Comparison of ENCODE assay signal across 10 cellular contexts in genomic region chr1:94527447-94528031, GRCh38. TPM values are rescaled to one million over a fixed set of nuclear protein-coding genes. Genes with fewer than 3 reads are reported as not detected.
DNase-seq lines count a peak whose midpoint lies in the region; ATAC-seq and TF ChIP-seq lines count a peak whose summit lies in the region.
"Had no signal": no experiment of that assay in that cellular context is flagged by ENCODE, and none has a peak within 500 bp of the region (broad histone marks: within the 10 kb centered on the region; RNA-seq: fewer than 3 reads in every experiment).

No MANE protein-coding gene starts in this region.

- H3K27ac ChIP-seq in mesenchymal stem cell (ENCODE audit: low read length, poor library complexity, severe bottlenecking) (no peak overlapping the region), gastrocnemius medialis (no peak overlapping the region)

- H3K4ac ChIP-seq in mesenchymal stem cell (ENCODE audit: low read depth in 1 of 2, low read length in 2 of 2), result no peak overlapping the region

- no peak overlapping the region for H3K9ac ChIP-seq in mesenchymal stem cell (ENCODE audit: low read length)

- intact Hi-C loops in gastrocnemius medialis (cut with DNase I; ENCODE audit: low total_unique reads), result no loop called here

- no peak overlapping the region for H2AFZ ChIP-seq in mesenchymal stem cell (ENCODE audit: low read depth, low read length)

- H3K36me3 ChIP-seq in mesenchymal stem cell (ENCODE audit: control insufficient read depth in 1 of 2, insufficient read depth in 2 of 2, low read depth in 1 of 2, low read length in 2 of 2) (peaks cover 5 to 24% of the 10 kb centered on the region in 2 experiments), gastrocnemius medialis (no peaks in the 10 kb centered on the region)

- H3K14ac ChIP-seq in mesenchymal stem cell (ENCODE audit: low read length in 2 of 2), result no peak overlapping the region

- no peaks in the 10 kb centered on the region for H3K9me3 ChIP-seq in mesenchymal stem cell (ENCODE audit: control insufficient read depth, low read length)
- H3K9me3 ChIP-seq in gastrocnemius medialis, result no peaks in the 10 kb centered on the region
- H3K9me3 ChIP-seq: adrenal gland had no signal

- TF ChIP-seq POLR2A in gastrocnemius medialis (IDR thresholded peaks at IDR 0.05), result no peak

- H3K4me3 ChIP-seq in mesenchymal stem cell (ENCODE audit: insufficient read depth in 1 of 2, low read depth in 1 of 2, low read length in 2 of 2) (no peak overlapping the region), gastrocnemius medialis (no peak overlapping the region)
- H3K4me3 ChIP-seq: adrenal gland had no signal

- in situ Hi-C loops in G401 (cut with HindIII; ENCODE audit: low sequenced_read_pairs) (no loop called here), gastrocnemius medialis (cut with MboI; ENCODE audit: low sequenced_read_pairs in 4 of 4) (loop anchor here in 2 of 4 donors (10.0 kb wide), 1 partner anchor 277 kb away; no protein-coding TSS in a partner anchor)

- peak; percentile 55 for DNase-seq in G401 (ENCODE audit: low spot score)
- peak; percentile 53 for DNase-seq in NCI-H146 treated with DMSO at 0.1 percent for 48 hours (lab: John Stamatoyannopoulos, UW; ENCODE audit: unreplicated experiment)
- DNase-seq in cerebellum (ENCODE audit: low spot score), result peak; percentile 17
- DNase-seq in mesenchymal stem cell, result peak; percentile 81
- DNase-seq in gastrocnemius medialis, result no peak
- DNase-seq in activated CD8-positive, alpha-beta memory T cell treated with anti-CD3 and anti-CD28 coated beads, Interleukin-2, amount 50 U/mL, for 4 hours, result no peak
- no peak for DNase-seq in SW 1271 (lab: John Stamatoyannopoulos, UW)
- DNase-seq: adrenal gland, T-helper 9 cell had no signal

- H2BK12ac ChIP-seq in mesenchymal stem cell (ENCODE audit: low read length in 2 of 2), result no peak overlapping the region

- H4K8ac ChIP-seq in mesenchymal stem cell (ENCODE audit: low read length), result no peak overlapping the region

- H3K27me3 ChIP-seq in mesenchymal stem cell (ENCODE audit: control insufficient read depth in 1 of 2, insufficient read depth in 1 of 2, low read length in 2 of 2) (no peaks in the 10 kb centered on the region), gastrocnemius medialis (no peaks in the 10 kb centered on the region)
- H3K27me3 ChIP-seq: adrenal gland had no signal

- H2BK120ac ChIP-seq in mesenchymal stem cell (ENCODE audit: low read depth, low read length), result no peak overlapping the region

- TF ChIP-seq CTCF in gastrocnemius medialis (IDR thresholded peaks at IDR 0.05 in 4 of 5, conservative IDR thresholded peaks at IDR 0.05 in 1 of 5), result no peak

- H3K79me1 ChIP-seq in mesenchymal stem cell (replicated peaks; ENCODE audit: low read length, poor library complexity, severe bottlenecking), result no peaks in the 10 kb centered on the region

- 13% methylated on average over 1 of the region's 1 CpG for WGBS in mesenchymal stem cell

- H4K91ac ChIP-seq in mesenchymal stem cell (ENCODE audit: low read length), result no peak overlapping the region

- ATAC-seq in gastrocnemius medialis (no peak), HG03025 (IDR thresholded peaks at IDR 0.05; ENCODE audit: low FRiP score, unreplicated experiment) (no peak)

- H3K4me1 ChIP-seq in mesenchymal stem cell (ENCODE audit: control insufficient read depth, insufficient read depth, low read depth, low read length) (no peaks in the 10 kb centered on the region), gastrocnemius medialis (no peaks in the 10 kb centered on the region)

- H3K23ac ChIP-seq in mesenchymal stem cell (ENCODE audit: low read length in 2 of 2), result no peak overlapping the region

- H2BK15ac ChIP-seq in mesenchymal stem cell (ENCODE audit: low read depth, poor library complexity, severe bottlenecking), result no peak overlapping the region

- no peak overlapping the region for H2BK5ac ChIP-seq in mesenchymal stem cell (ENCODE audit: low read depth, low read length, poor library complexity, severe bottlenecking)

- peak overlapping the region; percentile 38 for H2AK5ac ChIP-seq in mesenchymal stem cell (ENCODE audit: low read length, severe bottlenecking)

- H3K18ac ChIP-seq in mesenchymal stem cell (ENCODE audit: low read depth in 1 of 2, low read length in 2 of 2), result no peak overlapping the region

- H3K4me2 ChIP-seq in mesenchymal stem cell (ENCODE audit: low read length, poor library complexity, severe bottlenecking), result no peak overlapping the region

RNA-seq across cellular contexts. Expression of gene F3, which starts 14.0 kb away (rescaled TPM):
- total RNA-seq in G401 (2014; rRNA removed; shearing (Covaris generic)), result 0.54 and 0.92 TPM in 2 replicates
- total RNA-seq in cerebellum, result 9.6 TPM
- 511 TPM for polyA plus RNA-seq in mesenchymal stem cell (2013, experiment 1 of 2)
- 536 TPM for polyA plus RNA-seq in mesenchymal stem cell (2013, experiment 2 of 2)
- total RNA-seq in gastrocnemius medialis, result 10 to 100 TPM in 1 of 4 donors, 1 to 10 TPM in 3; 3.1 to 10.8 (median 6.3) TPM

Comparison
In these comparisons a context has a peak if more than half of its experiments do, and no peak if none do; other contexts are left out.
1. DNase-seq: peak in G401 (single experiment), NCI-H146 treated with DMSO at 0.1 percent for 48 hours (single experiment), cerebellum (single experiment) and mesenchymal stem cell (single experiment); none in gastrocnemius medialis (0 of 2), activated CD8-positive, alpha-beta memory T cell treated with anti-CD3 and anti-CD28 coated beads, Interleukin-2, amount 50 U/mL, for 4 hours (single experiment) and SW 1271 (0 of 2).